8 cellular contexts compared by ENCODE assay signal in genomic region chr15:50765202-50765967, GRCh38. TPM values are rescaled to one million over a fixed set of nuclear protein-coding genes. Genes with fewer than 3 reads are reported as not detected.
DNase-seq lines count a peak whose midpoint lies in the region; TF ChIP-seq lines count a peak whose summit lies in the region.

A gene with protein sequence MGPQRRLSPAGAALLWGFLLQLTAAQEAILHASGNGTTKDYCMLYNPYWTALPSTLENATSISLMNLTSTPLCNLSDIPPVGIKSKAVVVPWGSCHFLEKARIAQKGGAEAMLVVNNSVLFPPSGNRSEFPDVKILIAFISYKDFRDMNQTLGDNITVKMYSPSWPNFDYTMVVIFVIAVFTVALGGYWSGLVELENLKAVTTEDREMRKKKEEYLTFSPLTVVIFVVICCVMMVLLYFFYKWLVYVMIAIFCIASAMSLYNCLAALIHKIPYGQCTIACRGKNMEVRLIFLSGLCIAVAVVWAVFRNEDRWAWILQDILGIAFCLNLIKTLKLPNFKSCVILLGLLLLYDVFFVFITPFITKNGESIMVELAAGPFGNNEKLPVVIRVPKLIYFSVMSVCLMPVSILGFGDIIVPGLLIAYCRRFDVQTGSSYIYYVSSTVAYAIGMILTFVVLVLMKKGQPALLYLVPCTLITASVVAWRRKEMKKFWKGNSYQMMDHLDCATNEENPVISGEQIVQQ (minus strand): TSS chr15:50765706. CDS start chr15:50765533, 173 bp downstream.

- H3K9me3 Mint-ChIP-seq in activated naive CD4-positive, alpha-beta T cell treated with anti-CD3 and anti-CD28 coated beads, Interleukin-2, amount 10 ng/mL, durations not matched to agents 7 days and 5 days = no peaks in the 10 kb centered on the region

- no peaks in the 10 kb centered on the region for H3K36me3 ChIP-seq in SK-N-MC (ENCODE audit: insufficient read depth, low read length)
- H3K36me3 ChIP-seq in suprapubic skin = no peaks in the 10 kb centered on the region

- H3K27ac ChIP-seq in SK-N-MC (peak within 1 kb of the TSS; percentile 92), suprapubic skin (peak within 1 kb of the TSS; percentile 98)

- peak within 1 kb of the TSS; percentile 91 for H3K4me3 Mint-ChIP-seq in activated naive CD4-positive, alpha-beta T cell treated with anti-CD3 and anti-CD28 coated beads, Interleukin-2, amount 10 ng/mL, durations not matched to agents 7 days and 5 days

- no peaks in the 10 kb centered on the region for H3K27me3 ChIP-seq in suprapubic skin

- H3K36me3 Mint-ChIP-seq in activated naive CD4-positive, alpha-beta T cell treated with anti-CD3 and anti-CD28 coated beads, Interleukin-2, amount 10 ng/mL, durations not matched to agents 7 days and 5 days = peaks cover 16% of the 10 kb centered on the region

- no peak for TF ChIP-seq CTCF in suprapubic skin (IDR thresholded peaks at IDR 0.05)

- peaks cover 45% of the 10 kb centered on the region for H3K4me1 Mint-ChIP-seq in activated naive CD4-positive, alpha-beta T cell treated with anti-CD3 and anti-CD28 coated beads, Interleukin-2, amount 10 ng/mL, durations not matched to agents 7 days and 5 days

- H3K9me3 ChIP-seq in SK-N-MC (ENCODE audit: low read depth, low read length) (no peaks in the 10 kb centered on the region), suprapubic skin (no peaks in the 10 kb centered on the region)

- 1% methylated on average over 36 of the region's 77 CpGs for WGBS in suprapubic skin

- no peak for TF ChIP-seq EP300 in suprapubic skin (IDR thresholded peaks at IDR 0.05)

- DNase-seq in GM04503 (ENCODE audit: low read depth) = peak; percentile 35
- DNase-seq in HEK293T (ENCODE audit: extremely low spot score) = peak; percentile 83
- peak; percentile 75 for DNase-seq in MV-4-11 (lab: John Stamatoyannopoulos, UW)
- peak; percentile 45 for DNase-seq in SK-N-MC (ENCODE audit: low read depth, low spot score)
- peak; percentile 90 for DNase-seq in activated naive CD4-positive, alpha-beta T cell treated with anti-CD3 and anti-CD28 coated beads, Interleukin-2, amount 10 ng/mL, durations not matched to agents 7 days and 5 days
- DNase-seq in globus pallidus (ENCODE audit: low spot score) = peak; percentile 69
- DNase-seq in occipital lobe (lab: John Stamatoyannopoulos, UW) = peak; percentile 62
- peak; percentile 92 for DNase-seq in suprapubic skin (ENCODE audit: low spot score in 2 of 2)

- peak within 1 kb of the TSS; percentile 96 for H3K9ac ChIP-seq in SK-N-MC (ENCODE audit: insufficient read length)

- H3K4me1 ChIP-seq in suprapubic skin = peaks cover 38% of the 10 kb centered on the region

- peak; percentile 73 to 91 for TF ChIP-seq POLR2A in suprapubic skin (IDR thresholded peaks at IDR 0.05)

- H3K27me3 Mint-ChIP-seq in activated naive CD4-positive, alpha-beta T cell treated with anti-CD3 and anti-CD28 coated beads, Interleukin-2, amount 10 ng/mL, durations not matched to agents 7 days and 5 days = peaks cover 7% of the 10 kb centered on the region

- H3K27ac Mint-ChIP-seq in activated naive CD4-positive, alpha-beta T cell treated with anti-CD3 and anti-CD28 coated beads, Interleukin-2, amount 10 ng/mL, durations not matched to agents 7 days and 5 days = peak within 1 kb of the TSS; percentile 95

- POLR2A ChIA-PET in HEK293T (lab: Yijun Ruan, JAX) = interaction anchor here (1.1 to 1.5 kb wide), 4 partner anchors 8 to 100 kb away, joined by 3 to 5 read pairs (median 3); no protein-coding TSS in a partner anchor

- CTCF ChIA-PET in HEK293T (lab: Yijun Ruan, JAX) = no interaction called here
- CTCF ChIA-PET in activated naive CD4-positive, alpha-beta T cell treated with anti-CD3 and anti-CD28 coated beads, Interleukin-2, amount 10 ng/mL, durations not matched to agents 7 days and 5 days (lab: Charles Lee) = interaction anchor here (1.6 kb wide), 1 partner anchor 111 kb away, joined by 4 read pairs; no protein-coding TSS in a partner anchor

- H3K4me3 ChIP-seq in SK-N-MC (peak within 1 kb of the TSS; percentile 99), suprapubic skin (peak within 1 kb of the TSS; percentile 85)

TF ChIP-seq in HEK293T, 16 proteins besides CTCF, POLR2A, EP300 and RAD21:
- TF ChIP-seq ELF4 (IDR thresholded peaks at IDR 0.05) = peak; percentile 21; the same call in 1 of the 2 replicates
- no peak for TF ChIP-seq CTBP1 (IDR thresholded peaks at IDR 0.05; ENCODE audit: borderline replicate concordance)

RNA-seq across cellular contexts. Expression of the gene that starts here (rescaled TPM):
- total RNA-seq in occipital lobe (36.0 TPM), suprapubic skin (100 to 1,000 TPM; 156 to 228 (median 186) TPM)

Comparison
In these comparisons a context has a peak if more than half of its experiments do, and no peak if none do; other contexts are left out.
1. Peak in every context shown above with its lines: DNase-seq, H3K4me3 ChIP-seq and H3K27ac ChIP-seq.
2. DNase-seq: peak in every context shown above with its lines; median percentile 92 in suprapubic skin; 90 in activated naive CD4-positive, alpha-beta T cell treated with anti-CD3 and anti-CD28 coated beads, Interleukin-2, amount 10 ng/mL, durations not matched to agents 7 days and 5 days; 83 in HEK293T; 75 in MV-4-11; 69 in globus pallidus; 62 in occipital lobe; 45 in SK-N-MC; 35 in GM04503.